Comparison of ENCODE assay signal across 8 cellular contexts in genomic region chrX:54999717-55000598, GRCh38. TPM values are rescaled to one million over a fixed set of nuclear protein-coding genes. Genes with fewer than 3 reads are reported as not detected.
DNase-seq lines count a peak whose midpoint lies in the region; ATAC-seq and TF ChIP-seq lines count a peak whose summit lies in the region.

Gene APEX2 (plus strand): TSS chrX:55000363. CDS start chrX:55000423, 60 bp downstream.

- H3K36me3 Mint-ChIP-seq in CD8-positive, alpha-beta T cell: peaks cover 29% of the 10 kb centered on the region

- peak; percentile 74 to 91 (median 82) for DNase-seq in CD8-positive, alpha-beta T cell
- DNase-seq in HS-27A (ENCODE audit: low read depth) (peak; percentile 69), NK-92 (lab: John Stamatoyannopoulos, UW; ENCODE audit: unreplicated experiment) (peak; percentile 11), lower lobe of right lung (peak; percentile 95)
- DNase-seq in activated CD8-positive, alpha-beta memory T cell treated with anti-CD3 and anti-CD28 coated beads for 1 hour (ENCODE audit: extremely low read depth in 1 of 2, low read depth in 1 of 2): peak; percentile 69 to 73
- DNase-seq in effector CD4-positive, alpha-beta T cell: peak; percentile 82
- DNase-seq in stimulated activated CD4-positive, alpha-beta T cell treated with anti-CD3 and anti-CD28 coated beads, TNF-alpha, amount 100 ng/mL, for 24 hours (ENCODE audit: low read depth in 3 of 3): peak; percentile 70 to 85 (median 78)

- H3K27me3 ChIP-seq in CD8-positive, alpha-beta T cell (ENCODE audit: insufficient read depth, low read length): no peaks in the 10 kb centered on the region
- no peaks in the 10 kb centered on the region for H3K27me3 ChIP-seq in lower lobe of right lung (ENCODE audit: low read depth)

- peak within 1 kb of the TSS; percentile 96 for H3K27ac Mint-ChIP-seq in CD8-positive, alpha-beta T cell

- peak within 1 kb of the TSS; percentile 92 for H3K4me3 Mint-ChIP-seq in CD8-positive, alpha-beta T cell

- ATAC-seq in CD8-positive, alpha-beta T cell: peak; percentile 94
- ATAC-seq in GM19467 (IDR thresholded peaks at IDR 0.05; ENCODE audit: unreplicated experiment) (peak; percentile 90), lower lobe of right lung (peak; percentile 98)

- no peaks in the 10 kb centered on the region for H3K9me3 ChIP-seq in CD8-positive, alpha-beta T cell (ENCODE audit: low read length)
- no peaks in the 10 kb centered on the region for H3K9me3 ChIP-seq in lower lobe of right lung

- no peaks in the 10 kb centered on the region for H3K27me3 Mint-ChIP-seq in CD8-positive, alpha-beta T cell (ENCODE audit: low read depth)

- peak within 1 kb of the TSS; percentile 70 for H3K4me3 ChIP-seq in CD8-positive, alpha-beta T cell (ENCODE audit: low read depth, low read length)
- H3K4me3 ChIP-seq in lower lobe of right lung: peak within 1 kb of the TSS; percentile 66

- no peaks in the 10 kb centered on the region for H3K9me3 Mint-ChIP-seq in CD8-positive, alpha-beta T cell

- peak within 1 kb of the TSS; percentile 97 for H3K27ac ChIP-seq in CD8-positive, alpha-beta T cell (ENCODE audit: low read depth, low read length)
- peak within 1 kb of the TSS; percentile 85 for H3K27ac ChIP-seq in lower lobe of right lung

- H3K4me1 ChIP-seq in CD8-positive, alpha-beta T cell (ENCODE audit: insufficient read depth, low read length): peaks cover 12% of the 10 kb centered on the region
- peaks cover 5% of the 10 kb centered on the region for H3K4me1 ChIP-seq in lower lobe of right lung

- CTCF ChIA-PET in CD8-positive, alpha-beta T cell (lab: Charles Lee): interaction anchor here (0.9 to 1.3 kb wide), 2 partner anchors 12 to 57 kb away, joined by 3 read pairs; no protein-coding TSS in a partner anchor

- H3K4me1 Mint-ChIP-seq in CD8-positive, alpha-beta T cell (ENCODE audit: low read depth): peaks cover 35% of the 10 kb centered on the region

- POLR2A ChIA-PET in CD8-positive, alpha-beta T cell (lab: Charles Lee): interaction anchor here (0.6 to 2.2 kb wide), 11 partner anchors 9 to 1316 kb away, joined by 3 to 10 read pairs (median 5); partner anchors contain the start of genes FAM120C, MAGED2, PHF8 and TSR2

- peaks cover 8% of the 10 kb centered on the region for H3K36me3 ChIP-seq in CD8-positive, alpha-beta T cell (ENCODE audit: insufficient read depth, low read length)
- H3K36me3 ChIP-seq in lower lobe of right lung: peaks cover 21% of the 10 kb centered on the region

- intact Hi-C loops in CD8-positive, alpha-beta T cell (cut with DNase I, micrococcal nuclease): loop anchor here (1.0 to 10.0 kb wide), 16 partner anchors 57 to 1773 kb away; partner anchors contain the start of genes MAGED2 (in 2 of the 2), TSR2 (in 2 of the 2), FAM120C (in 1 of the 2) and GNL3L (in 1 of the 2)
- intact Hi-C loops in lower lobe of right lung (cut with DNase I): no loop called here

- TF ChIP-seq CTCF in CD8-positive, alpha-beta T cell (IDR thresholded peaks at IDR 0.05): no peak
- TF ChIP-seq CTCF in lower lobe of right lung (IDR thresholded peaks at IDR 0.05): no peak

RNA-seq across cellular contexts. Expression of gene APEX2, which starts in this region (rescaled TPM):
- total RNA-seq in CD8-positive, alpha-beta T cell: 1 to 10 TPM; 6.6 to 7.5 TPM
- total RNA-seq in lower lobe of right lung: 11.7 TPM

Comparison
In these comparisons a context has a peak if more than half of its experiments do, and no peak if none do; other contexts are left out.
1. Peak in every context shown above with its lines: DNase-seq, ATAC-seq, H3K4me3 ChIP-seq and H3K27ac ChIP-seq.
2. DNase-seq: peak in every context shown above with its lines; median percentile 95 in lower lobe of right lung; 82 in CD8-positive, alpha-beta T cell; 82 in effector CD4-positive, alpha-beta T cell; 78 in stimulated activated CD4-positive, alpha-beta T cell treated with anti-CD3 and anti-CD28 coated beads, TNF-alpha, amount 100 ng/mL, for 24 hours; 71 in activated CD8-positive, alpha-beta memory T cell treated with anti-CD3 and anti-CD28 coated beads for 1 hour; 69 in HS-27A; 11 in NK-92.